ENCODE assay signal across 1 cellular context in the genomic region with DNA sequence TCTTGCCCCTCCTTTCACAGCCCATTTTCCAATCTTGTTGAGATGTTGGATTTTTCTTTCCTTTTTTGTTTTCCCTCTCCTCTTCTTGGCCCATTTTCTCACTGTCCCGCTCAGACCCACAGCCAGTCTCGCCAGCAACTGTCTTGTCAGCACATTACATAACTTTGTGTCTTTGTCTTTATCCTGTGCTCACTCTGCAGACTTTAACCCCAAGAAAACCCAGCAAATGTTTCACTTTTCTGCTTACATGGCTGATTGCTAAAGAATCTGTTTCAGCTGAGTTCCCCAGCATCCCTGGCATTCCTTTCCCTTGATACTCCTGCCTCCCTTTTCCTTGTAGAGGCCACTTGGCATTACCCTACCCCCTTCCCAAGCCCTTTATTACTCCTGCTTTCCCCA.
TF ChIP-seq lines count a peak whose summit lies in the region.

No MANE protein-coding gene starts in this region.

TF ChIP-seq in K562, 482 proteins besides CTCF, POLR2A, EP300 and RAD21 (continued from another document):
- TF ChIP-seq MYC (IDR thresholded peaks at IDR 0.05; ENCODE audit: low read depth, low read length) = no peak
- no peak for TF ChIP-seq MYC (CRISPR knock-in tag; IDR thresholded peaks at IDR 0.05; ENCODE audit: borderline replicate concordance, low read depth)
